ENCODE assay signal across 9 cellular contexts in genomic region chr12:8282180-8282579, GRCh38. TPM values are rescaled to one million over a fixed set of nuclear protein-coding genes. Genes with fewer than 3 reads are reported as not detected.
DNase-seq lines count a peak whose midpoint lies in the region; ATAC-seq, FAIRE-seq and TF ChIP-seq lines count a peak whose summit lies in the region.
"Not testable (repeated sequence)": the region's sequence is repeated elsewhere in the genome, so short reads cannot be mapped to it uniquely, and the experiment has no call there.
"Had no signal": no experiment of that assay in that cellular context is flagged by ENCODE, and none has a peak within 500 bp of the region (broad histone marks: within the 10 kb centered on the region; RNA-seq: fewer than 3 reads in every experiment).

No MANE protein-coding gene starts in this region.

- not testable (repeated sequence) for H4K20me1 ChIP-seq in IMR-90 (ENCODE audit: insufficient read depth, low read length); astrocyte (ENCODE audit: insufficient read depth, low read length)

- H3K79me1 ChIP-seq in IMR-90 (ENCODE audit: low read depth in 1 of 2, low read length in 2 of 2), result not testable (repeated sequence)

- not testable (repeated sequence) for H4K91ac ChIP-seq in IMR-90 (ENCODE audit: insufficient read depth, low read depth, low read length)

- H2AK9ac ChIP-seq in IMR-90 (replicated peaks; ENCODE audit: low read depth, low read length, poor library complexity), result not testable (repeated sequence)

- not testable (repeated sequence) for TF ChIP-seq POLR2A in IMR-90 (IDR thresholded peaks at IDR 0.05; ENCODE audit: low read depth, low read length)

- TF ChIP-seq RAD21 in IMR-90 (IDR thresholded peaks at IDR 0.05; ENCODE audit: low read length), result not testable (repeated sequence)

- H2AK5ac ChIP-seq in IMR-90 (ENCODE audit: low read depth, low read length), result not testable (repeated sequence)

- H4K5ac ChIP-seq in IMR-90 (ENCODE audit: low read depth, low read length), result not testable (repeated sequence)

- TF ChIP-seq CTCF in IMR-90 (conservative IDR thresholded peaks at IDR 0.05; ENCODE audit: low read depth, low read length); astrocyte (IDR thresholded peaks at IDR 0.05; ENCODE audit: insufficient read depth, low read depth, low read length); choroid plexus epithelial cell (conservative IDR thresholded peaks at IDR 0.05; ENCODE audit: low read depth, low read length); fibroblast of pulmonary artery (IDR thresholded peaks at IDR 0.05; ENCODE audit: low read length, missing control alignments); retinal pigment epithelial cell (conservative IDR thresholded peaks at IDR 0.05; ENCODE audit: low read depth, low read length): not testable (repeated sequence)

- H2AFZ ChIP-seq in IMR-90 (replicated peaks; ENCODE audit: low read length, poor library complexity); astrocyte (ENCODE audit: low read depth, low read length): not testable (repeated sequence)

- not testable (repeated sequence) for H2BK120ac ChIP-seq in IMR-90 (ENCODE audit: low read depth, low read length)

- peaks cover 13% of the 10 kb centered on the region for H3K4me1 Mint-ChIP-seq in astrocyte (ENCODE audit: low read depth, unreplicated experiment)

- not testable (repeated sequence) for H3K9ac ChIP-seq in IMR-90 (ENCODE audit: low read depth, low read length); astrocyte (ENCODE audit: low read length)

- H3K4me3 Mint-ChIP-seq in astrocyte (ENCODE audit: unreplicated experiment), result not testable (repeated sequence)

- intact Hi-C loops in IMR-90 (cut with micrococcal nuclease), result not testable (repeated sequence)

- H3K79me2 ChIP-seq in astrocyte (ENCODE audit: insufficient read depth, low read length), result not testable (repeated sequence)

- not testable (repeated sequence) for H3K14ac ChIP-seq in IMR-90 (replicated peaks; ENCODE audit: low read depth, low read length)

- H3K27ac Mint-ChIP-seq in astrocyte (ENCODE audit: unreplicated experiment), result peak overlapping the region; percentile 77

- BruUV-seq in IMR-90 (replicated peaks; lab: Mats Ljungman, UMichigan), result not testable (repeated sequence)

- H3K9me3 ChIP-seq in IMR-90 (ENCODE audit: control insufficient read depth, insufficient read depth, low read length); astrocyte (ENCODE audit: insufficient read depth, low read depth, low read length): not testable (repeated sequence)

- not testable (repeated sequence) for H3K9me3 Mint-ChIP-seq in astrocyte (ENCODE audit: unreplicated experiment)

- H3K9me1 ChIP-seq in IMR-90 (ENCODE audit: insufficient read depth, low read length), result not testable (repeated sequence)

- not testable (repeated sequence) for ATAC-seq in IMR-90 (ENCODE audit: low read depth)

- H3K4me3 ChIP-seq in IMR-90 (ENCODE audit: insufficient read depth, low read depth, low read length); astrocyte (ENCODE audit: insufficient read depth, low read depth, low read length); choroid plexus epithelial cell (ENCODE audit: low read depth, low read length); fibroblast of pulmonary artery (replicated peaks; ENCODE audit: low read depth, low read length); retinal pigment epithelial cell (ENCODE audit: low read length): not testable (repeated sequence)

- not testable (repeated sequence) for H3K36me3 Mint-ChIP-seq in astrocyte (ENCODE audit: low read depth, unreplicated experiment)

- WGBS in IMR-90 (ENCODE audit: extremely low coverage in 2 of 2, insufficient read length in 1 of 2), 2 experiments, result no CpG with 5 or more reads among the region's 11 CpGs

- not testable (repeated sequence) for H3K4ac ChIP-seq in IMR-90 (ENCODE audit: low read depth, low read length)

- not testable (repeated sequence) for H2BK15ac ChIP-seq in IMR-90 (ENCODE audit: low read depth, low read length)

- in situ Hi-C loops in IMR-90 (cut with MboI; ENCODE audit: low sequenced_read_pairs), result not testable (repeated sequence)

- not testable (repeated sequence) for H2BK5ac ChIP-seq in IMR-90 (ENCODE audit: low read depth, low read length, poor library complexity, severe bottlenecking)

- H3K56ac ChIP-seq in IMR-90 (ENCODE audit: extremely low read depth, insufficient read depth, low read length), result not testable (repeated sequence)

- H3K18ac ChIP-seq in IMR-90 (ENCODE audit: low read depth, low read length), result not testable (repeated sequence)

- not testable (repeated sequence) for H3K27me3 Mint-ChIP-seq in astrocyte (ENCODE audit: low read depth, unreplicated experiment)

- H3K36me3 ChIP-seq in IMR-90 (ENCODE audit: control insufficient read depth, insufficient read depth, low read length); astrocyte (ENCODE audit: insufficient read depth, low read length): not testable (repeated sequence)

- not testable (repeated sequence) for H3K4me2 ChIP-seq in IMR-90 (ENCODE audit: low read depth, low read length)
- peak overlapping the region; percentile 54 for H3K4me2 ChIP-seq in astrocyte (ENCODE audit: low read length)

- H3K27me3 ChIP-seq in IMR-90 (ENCODE audit: control insufficient read depth, insufficient read depth, low read length); astrocyte (ENCODE audit: insufficient read depth, low read length): not testable (repeated sequence)

- FAIRE-seq in astrocyte (lab: Jason Lieb, UNC), result not testable (repeated sequence)

- H3K23ac ChIP-seq in IMR-90 (ENCODE audit: low read depth, low read length), result not testable (repeated sequence)

- dilution Hi-C loops in IMR-90 (cut with HindIII; ENCODE audit: low sequenced_read_pairs, unreplicated experiment), result not testable (repeated sequence)

- DNase-seq in EL, result peak; percentile 30
- DNase-seq in IMR-90, result peak; percentile 43
- DNase-seq in astrocyte (ENCODE audit: low read depth), result peak; percentile 54
- peak; percentile 5 for DNase-seq in choroid plexus epithelial cell (ENCODE audit: low read depth)
- peak; percentile 26 for DNase-seq in fibroblast of pulmonary artery (ENCODE audit: low read depth)
- peak; percentile 44 for DNase-seq in iris pigment epithelial cell (ENCODE audit: low read depth)
- peak; percentile 1 for DNase-seq in retinal pigment epithelial cell (ENCODE audit: low read depth)

- POLR2A ChIA-PET in IMR-90 (lab: Charles Lee; ENCODE audit: unreplicated experiment), result not testable (repeated sequence)

- not testable (repeated sequence) for H4K8ac ChIP-seq in IMR-90 (ENCODE audit: low read depth in 2 of 2, low read length in 2 of 2)

- H3K27ac ChIP-seq in IMR-90 (ENCODE audit: insufficient read depth, low read length); astrocyte (ENCODE audit: low read depth, low read length): not testable (repeated sequence)

- not testable (repeated sequence) for H2BK20ac ChIP-seq in IMR-90 (ENCODE audit: low read depth, low read length)

- CTCF ChIA-PET in IMR-90 (lab: Yijun Ruan, JAX), result not testable (repeated sequence)

- H3K4me1 ChIP-seq in IMR-90 (ENCODE audit: control insufficient read depth, insufficient read depth, low read length); astrocyte (ENCODE audit: insufficient read depth, low read length): not testable (repeated sequence)

RNA-seq across cellular contexts. Expression of gene FAM90A1, which starts 54.8 kb away (rescaled TPM):
- under 0.01 TPM in 1 of 2 replicates, not detected in the other for total RNA-seq in IMR-90 (2012; rRNA removed)
- polyA plus RNA-seq in IMR-90 (2012; rRNA removed), result 0.09 and 0.11 TPM in 2 replicates
- polyA plus RNA-seq in IMR-90 (2012; cell fraction: cytosol; rRNA removed), result 0.09 and 0.10 TPM in 2 replicates
- 0.28 and 0.30 TPM in 2 replicates for polyA plus RNA-seq in IMR-90 (2012; cell fraction: nucleus; rRNA removed; ENCODE audit: low replicate concordance)
- total RNA-seq in astrocyte, result not detected in 2 replicates
- total RNA-seq: HepG2, PC-3 had no signal
- polyA plus RNA-seq: HepG2 had no signal

Comparison
In these comparisons a context has a peak if more than half of its experiments do, and no peak if none do; other contexts are left out.
1. DNase-seq: peak in every context shown above with its lines; median percentile 54 in astrocyte; 44 in iris pigment epithelial cell; 43 in IMR-90; 30 in EL; 26 in fibroblast of pulmonary artery; 5 in choroid plexus epithelial cell; 1 in retinal pigment epithelial cell.